Comparison of ENCODE assay signal across 13 cellular contexts in the genomic region with DNA sequence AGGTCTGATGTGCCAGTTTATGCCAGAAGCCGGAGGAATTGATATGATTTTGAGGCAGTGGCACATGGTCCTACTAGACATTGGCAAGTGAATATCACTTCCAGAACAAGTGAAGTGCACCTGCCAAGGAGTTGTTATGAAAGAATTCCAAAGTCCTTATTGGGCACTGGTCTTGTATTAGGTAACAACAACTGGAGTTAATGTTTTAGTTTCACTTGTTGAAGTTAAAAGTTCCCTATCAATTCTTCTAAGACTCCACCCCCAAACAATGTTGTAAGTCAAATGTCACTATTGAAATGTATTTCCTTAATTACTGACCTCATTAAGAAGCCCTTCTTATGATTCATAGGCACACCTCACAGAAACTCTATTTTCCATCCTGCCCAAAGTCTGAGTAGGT. TPM values are rescaled to one million over a fixed set of nuclear protein-coding genes. Genes with fewer than 3 reads are reported as not detected.
DNase-seq lines count a peak whose midpoint lies in the region; ATAC-seq and TF ChIP-seq lines count a peak whose summit lies in the region.
"Had no signal": no experiment of that assay in that cellular context is flagged by ENCODE, and none has a peak within 500 bp of the region (broad histone marks: within the 10 kb centered on the region; RNA-seq: fewer than 3 reads in every experiment).

No MANE protein-coding gene starts in this region.

- intact Hi-C loops in psoas muscle (cut with DNase I): loop anchor here in 1 of 2 donors (5.0 kb wide), 1 partner anchor 43 kb away; no protein-coding TSS in a partner anchor

- DNase-seq in SK-N-SH: no peak
- peak; percentile 21 to 75 for DNase-seq in NOMO-1 (lab: John Stamatoyannopoulos, UW; ENCODE audit: unreplicated experiment in 2 of 2)
- no peak for DNase-seq in psoas muscle
- DNase-seq in GM19238 (ENCODE audit: insufficient read length, low spot score): no peak
- DNase-seq: activated effector memory CD4-positive, alpha-beta T cell treated with Interleukin-2 at 50 U/mL for 16 hours; head of caudate nucleus; KG1; mucosa of descending colon; Peyer's patch had no signal

- TF ChIP-seq CTCF in SK-N-SH (IDR thresholded peaks at IDR 0.05) (no peak), psoas muscle (IDR thresholded peaks at IDR 0.05) (no peak)

- H3F3A ChIP-seq in SK-N-SH (replicated peaks; ENCODE audit: insufficient read depth): peaks cover 6% of the 10 kb centered on the region

- peaks cover 0 to 5% of the 10 kb centered on the region in 2 experiments; a peak in 2 of 4 replicates for H3K4me1 ChIP-seq in SK-N-SH (ENCODE audit: control insufficient read depth in 1 of 2, insufficient read depth in 2 of 2, low read depth in 1 of 2, low read length in 1 of 2)
- peaks cover 0 to 6% of the 10 kb centered on the region in 2 donors for H3K4me1 ChIP-seq in esophagus (ENCODE audit: control insufficient read depth in 2 of 2, insufficient read depth in 2 of 2, low read length in 1 of 2)
- peaks cover 36% of the 10 kb centered on the region for H3K4me1 ChIP-seq in psoas muscle

- WGBS in SK-N-SH (ENCODE audit: low lambda C conversion rate): 100% methylated on average over 1 of the region's 1 CpG
- 59 to 66% methylated on average over 1 of the region's 1 CpG for WGBS in esophagus, 2 donors
- 20 to 54% (median 31%) methylated on average over 1 of the region's 1 CpG for WGBS in psoas muscle, 3 donors

- TF ChIP-seq EP300 in SK-N-SH (IDR thresholded peaks at IDR 0.05; ENCODE audit: borderline replicate concordance in 1 of 2, low read depth in 1 of 2, low read length in 1 of 2): no peak

- H3K27me3 ChIP-seq in SK-N-SH (ENCODE audit: insufficient read depth) (no peaks in the 10 kb centered on the region), esophagus (ENCODE audit: control insufficient read depth in 1 of 2, insufficient read depth in 2 of 2, low read length in 2 of 2) (no peaks in the 10 kb centered on the region), psoas muscle (ENCODE audit: insufficient read depth in 3 of 3, low read length in 2 of 3) (no peaks in the 10 kb centered on the region)
- H3K27me3 ChIP-seq: Peyer's patch had no signal

- H3K27ac ChIP-seq in SK-N-SH (ENCODE audit: low read depth in 2 of 2, low read length in 1 of 2): no peak overlapping the region
- peak overlapping the region; percentile 47 to 66 for H3K27ac ChIP-seq in esophagus (ENCODE audit: low read depth in 2 of 2, low read length in 1 of 2)
- H3K27ac ChIP-seq in psoas muscle: peak overlapping the region; percentile 18

- H3K9ac ChIP-seq in SK-N-SH: no peak overlapping the region

- no peak overlapping the region for H2AFZ ChIP-seq in SK-N-SH (ENCODE audit: low read depth)

- H3K36me3 ChIP-seq in SK-N-SH (replicated peaks in 1 of 2; ENCODE audit: control insufficient read depth in 1 of 2, insufficient read depth in 2 of 2, low read length in 1 of 2) (no peaks in the 10 kb centered on the region), esophagus (ENCODE audit: control insufficient read depth in 2 of 2, insufficient read depth in 2 of 2, low read length in 1 of 2) (no peaks in the 10 kb centered on the region), psoas muscle (ENCODE audit: insufficient read depth in 1 of 2, low read depth in 1 of 2) (no peaks in the 10 kb centered on the region)
- H3K36me3 ChIP-seq: Peyer's patch had no signal

- no peak for ATAC-seq in SK-N-SH treated with all-trans-retinoic acid at 6 μM for 48 hours
- peak in 1 of 4 donors; percentile 53 for ATAC-seq in psoas muscle
- ATAC-seq in HG02973 (IDR thresholded peaks at IDR 0.05; ENCODE audit: unreplicated experiment): no peak
- no peak for ATAC-seq in HG03159 (IDR thresholded peaks at IDR 0.05; ENCODE audit: unreplicated experiment)
- ATAC-seq: mucosa of descending colon had no signal

- peaks cover 47% of the 10 kb centered on the region for H4K20me1 ChIP-seq in SK-N-SH (ENCODE audit: insufficient read depth)

- H3K79me2 ChIP-seq in SK-N-SH (ENCODE audit: insufficient read depth): peaks cover 80% of the 10 kb centered on the region

- H3K9me3 ChIP-seq in SK-N-SH: no peaks in the 10 kb centered on the region
- no peaks in the 10 kb centered on the region for H3K9me3 ChIP-seq in esophagus (ENCODE audit: control insufficient read depth in 2 of 2, insufficient read depth in 1 of 2, low read depth in 1 of 2, low read length in 1 of 2)
- H3K9me3 ChIP-seq in psoas muscle: no peaks in the 10 kb centered on the region
- H3K9me3 ChIP-seq: mucosa of descending colon, Peyer's patch had no signal

- H3K4me2 ChIP-seq in SK-N-SH: peak overlapping the region; percentile 89

- no peak for TF ChIP-seq RAD21 in SK-N-SH (IDR thresholded peaks at IDR 0.05; ENCODE audit: low read length)

- CTCF ChIA-PET in SK-N-SH (lab: Yijun Ruan, JAX): no interaction called here

- H3K4me3 ChIP-seq in SK-N-SH (ENCODE audit: low read depth in 2 of 2, low read length in 1 of 2) (peak overlapping the region in 1 of 2 experiments; percentile 2; a peak in 1 of 4 replicates), esophagus (ENCODE audit: low read depth in 1 of 2, low read length in 2 of 2) (peak overlapping the region in 1 of 2 donors; percentile 45), psoas muscle (peak overlapping the region; percentile 86)
- H3K4me3 ChIP-seq: mucosa of descending colon had no signal

- no peaks in the 10 kb centered on the region for H3K9me2 ChIP-seq in SK-N-SH

- POLR2A ChIA-PET in SK-N-SH (lab: Yijun Ruan, JAX): no interaction called here

TF ChIP-seq in SK-N-SH, 30 proteins besides CTCF, POLR2A, EP300 and RAD21 (continues in another document):
- TF ChIP-seq RFX5 (IDR thresholded peaks at IDR 0.05; ENCODE audit: low read length) (no peak), FOXJ3 (CRISPR knock-in tag; IDR thresholded peaks at IDR 0.05) (no peak), TEAD4 (IDR thresholded peaks at IDR 0.05; ENCODE audit: borderline replicate concordance, insufficient read depth) (no peak), JUND (IDR thresholded peaks at IDR 0.05) (no peak)
- TF ChIP-seq, protein P1, sequence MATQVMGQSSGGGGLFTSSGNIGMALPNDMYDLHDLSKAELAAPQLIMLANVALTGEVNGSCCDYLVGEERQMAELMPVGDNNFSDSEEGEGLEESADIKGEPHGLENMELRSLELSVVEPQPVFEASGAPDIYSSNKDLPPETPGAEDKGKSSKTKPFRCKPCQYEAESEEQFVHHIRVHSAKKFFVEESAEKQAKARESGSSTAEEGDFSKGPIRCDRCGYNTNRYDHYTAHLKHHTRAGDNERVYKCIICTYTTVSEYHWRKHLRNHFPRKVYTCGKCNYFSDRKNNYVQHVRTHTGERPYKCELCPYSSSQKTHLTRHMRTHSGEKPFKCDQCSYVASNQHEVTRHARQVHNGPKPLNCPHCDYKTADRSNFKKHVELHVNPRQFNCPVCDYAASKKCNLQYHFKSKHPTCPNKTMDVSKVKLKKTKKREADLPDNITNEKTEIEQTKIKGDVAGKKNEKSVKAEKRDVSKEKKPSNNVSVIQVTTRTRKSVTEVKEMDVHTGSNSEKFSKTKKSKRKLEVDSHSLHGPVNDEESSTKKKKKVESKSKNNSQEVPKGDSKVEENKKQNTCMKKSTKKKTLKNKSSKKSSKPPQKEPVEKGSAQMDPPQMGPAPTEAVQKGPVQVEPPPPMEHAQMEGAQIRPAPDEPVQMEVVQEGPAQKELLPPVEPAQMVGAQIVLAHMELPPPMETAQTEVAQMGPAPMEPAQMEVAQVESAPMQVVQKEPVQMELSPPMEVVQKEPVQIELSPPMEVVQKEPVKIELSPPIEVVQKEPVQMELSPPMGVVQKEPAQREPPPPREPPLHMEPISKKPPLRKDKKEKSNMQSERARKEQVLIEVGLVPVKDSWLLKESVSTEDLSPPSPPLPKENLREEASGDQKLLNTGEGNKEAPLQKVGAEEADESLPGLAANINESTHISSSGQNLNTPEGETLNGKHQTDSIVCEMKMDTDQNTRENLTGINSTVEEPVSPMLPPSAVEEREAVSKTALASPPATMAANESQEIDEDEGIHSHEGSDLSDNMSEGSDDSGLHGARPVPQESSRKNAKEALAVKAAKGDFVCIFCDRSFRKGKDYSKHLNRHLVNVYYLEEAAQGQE (IDR thresholded peaks at IDR 0.05; ENCODE audit: low read depth, low read length): no peak

TF ChIP-seq in SK-N-SH treated with all-trans-retinoic acid at 6 μM for 48 hours, 23 proteins besides CTCF, POLR2A, EP300 and RAD21 (continues in another document):
- TF ChIP-seq ISL1 (CRISPR knock-in tag; IDR thresholded peaks at IDR 0.05): no peak
- TF ChIP-seq ZFP30 (CRISPR knock-in tag; IDR thresholded peaks at IDR 0.05): no peak
- TF ChIP-seq ZNF8 (CRISPR knock-in tag; IDR thresholded peaks at IDR 0.05): no peak
- TF ChIP-seq, protein P2, sequence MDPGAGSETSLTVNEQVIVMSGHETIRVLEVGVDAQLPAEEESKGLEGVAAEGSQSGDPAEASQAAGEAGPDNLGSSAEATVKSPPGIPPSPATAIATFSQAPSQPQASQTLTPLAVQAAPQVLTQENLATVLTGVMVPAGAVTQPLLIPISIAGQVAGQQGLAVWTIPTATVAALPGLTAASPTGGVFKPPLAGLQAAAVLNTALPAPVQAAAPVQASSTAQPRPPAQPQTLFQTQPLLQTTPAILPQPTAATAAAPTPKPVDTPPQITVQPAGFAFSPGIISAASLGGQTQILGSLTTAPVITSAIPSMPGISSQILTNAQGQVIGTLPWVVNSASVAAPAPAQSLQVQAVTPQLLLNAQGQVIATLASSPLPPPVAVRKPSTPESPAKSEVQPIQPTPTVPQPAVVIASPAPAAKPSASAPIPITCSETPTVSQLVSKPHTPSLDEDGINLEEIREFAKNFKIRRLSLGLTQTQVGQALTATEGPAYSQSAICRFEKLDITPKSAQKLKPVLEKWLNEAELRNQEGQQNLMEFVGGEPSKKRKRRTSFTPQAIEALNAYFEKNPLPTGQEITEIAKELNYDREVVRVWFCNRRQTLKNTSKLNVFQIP (CRISPR knock-in tag; IDR thresholded peaks at IDR 0.05; ENCODE audit: borderline replicate concordance, low read depth): no peak
- no peak for TF ChIP-seq ARNTL (CRISPR knock-in tag; IDR thresholded peaks at IDR 0.05; ENCODE audit: borderline replicate concordance, low read depth)

RNA-seq across cellular contexts. Expression of a gene that starts 3.1 kb away (rescaled TPM):
- polyA plus RNA-seq in SK-N-SH (2012; rRNA removed) (3.5 and 5.1 TPM in 2 replicates), esophagus (1 to 10 TPM; 4.7 to 5.3 TPM), psoas muscle (1 to 10 TPM; 1.4 to 2.9 (median 1.7) TPM)
- polyA plus RNA-seq in SK-N-SH (2012; cell fraction: cytosol; rRNA removed): 3.4 and 3.5 TPM in 2 replicates
- polyA plus RNA-seq in SK-N-SH (2012; cell fraction: nucleus; rRNA removed): 6.2 and 12.3 TPM in 2 replicates
- total RNA-seq in psoas muscle: 10 to 100 TPM; 12.4 to 24.0 (median 15.4) TPM

Comparison
In these comparisons a context has a peak if more than half of its experiments do, and no peak if none do; other contexts are left out.
1. DNase-seq: peak in NOMO-1 (2 of 2); none in SK-N-SH (single experiment), psoas muscle (0 of 2) and GM19238 (single experiment).
2. H3K27ac ChIP-seq: peak in esophagus (2 of 2) and psoas muscle (single experiment); none in SK-N-SH (0 of 2).